Comparison of ENCODE assay signal across 11 cellular contexts in the genomic region with DNA sequence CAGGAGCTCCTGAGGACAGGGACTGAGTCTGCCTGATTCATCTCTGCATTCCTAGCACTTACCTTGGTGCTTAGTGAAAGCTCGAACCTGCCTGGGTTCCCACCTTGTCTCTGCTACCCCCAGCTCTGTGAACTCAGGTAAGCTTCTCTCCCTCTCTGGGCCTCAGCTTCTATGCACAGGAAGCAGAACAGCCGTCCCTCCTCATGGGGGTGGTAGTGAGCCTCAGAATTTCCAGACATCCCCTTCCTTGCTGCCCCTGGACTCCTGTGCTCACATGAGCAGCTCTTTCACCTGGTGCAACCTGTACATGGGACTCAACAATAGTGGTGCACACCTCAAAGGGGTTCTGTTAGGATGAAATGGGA. TPM values are rescaled to one million over a fixed set of nuclear protein-coding genes. Genes with fewer than 3 reads are reported as not detected.
A peak's percentile ranks its signal among the peaks of the same experiment; 100 is the strongest.
DNase-seq lines count a peak whose midpoint lies in the region; ATAC-seq and TF ChIP-seq lines count a peak whose summit lies in the region.
"Had no signal": no experiment of that assay in that cellular context is flagged by ENCODE, and none has a peak within 500 bp of the region (broad histone marks: within the 10 kb centered on the region; RNA-seq: fewer than 3 reads in every experiment).

No MANE protein-coding gene starts in this region.

- peak; percentile 16 for TF ChIP-seq CTCF in GM10248 (IDR thresholded peaks at IDR 0.05; ENCODE audit: control extremely low read depth, extremely low read depth, low read depth, missing control alignments)
- TF ChIP-seq CTCF in PC-3 (conservative IDR thresholded peaks at IDR 0.05; ENCODE audit: low read depth, low read length), result peak; percentile 41; the same call in 1 of the 2 replicates
- TF ChIP-seq CTCF in cardiac muscle cell (IDR thresholded peaks at IDR 0.05; ENCODE audit: low read depth, low read length), result peak; percentile 17

- no peaks in the 10 kb centered on the region for H3K9me2 ChIP-seq in PC-3 (replicated peaks; ENCODE audit: low read length)

- intact Hi-C loops in PC-3 (cut with micrococcal nuclease), result no loop called here

- no peak overlapping the region for H3K4me2 ChIP-seq in PC-3 (ENCODE audit: low read length)

- POLR2A ChIA-PET in GM10248 (lab: Yijun Ruan, JAX), result no interaction called here
- POLR2A ChIA-PET in PC-3 (lab: Charles Lee; ENCODE audit: unreplicated experiment), result no interaction called here

- H3K9me3 ChIP-seq in PC-3 (ENCODE audit: low read length) (no peaks in the 10 kb centered on the region), cardiac muscle cell (ENCODE audit: low read depth) (no peaks in the 10 kb centered on the region)

- ATAC-seq in PC-3 (no peak), HG03039 (IDR thresholded peaks at IDR 0.05; ENCODE audit: unreplicated experiment) (no peak), GM21576 (IDR thresholded peaks at IDR 0.05; ENCODE audit: unreplicated experiment) (no peak)

- H3K4me3 ChIP-seq in PC-3 (ENCODE audit: low read length), result no peak overlapping the region
- no peak overlapping the region for H3K4me3 ChIP-seq in cardiac muscle cell
- no peak overlapping the region for H3K4me3 ChIP-seq in rectal smooth muscle tissue (ENCODE audit: low read length)
- H3K4me3 ChIP-seq: tibial nerve had no signal

- no peak overlapping the region for H2AFZ ChIP-seq in PC-3 (ENCODE audit: low read length)

- no peaks in the 10 kb centered on the region for H3K36me3 ChIP-seq in PC-3 (ENCODE audit: low read depth, low read length)
- H3K36me3 ChIP-seq in cardiac muscle cell, result no peaks in the 10 kb centered on the region
- H3K36me3 ChIP-seq in rectal smooth muscle tissue (ENCODE audit: control insufficient read depth, insufficient read depth, low read length), result no peaks in the 10 kb centered on the region
- H3K36me3 ChIP-seq: tibial nerve had no signal

- H4K20me1 ChIP-seq in PC-3 (ENCODE audit: low read length), result no peaks in the 10 kb centered on the region

- H3K79me2 ChIP-seq in PC-3 (ENCODE audit: low read length), result no peaks in the 10 kb centered on the region

- H3K9ac ChIP-seq in PC-3 (ENCODE audit: low read length) (no peak overlapping the region), rectal smooth muscle tissue (ENCODE audit: low read length) (no peak overlapping the region)

- CTCF ChIA-PET in GM10248 (lab: Yijun Ruan, JAX) (interaction anchor here (1.4 kb wide), 1 partner anchor 82 kb away, joined by 5 read pairs; no protein-coding TSS in a partner anchor), PC-3 (lab: Charles Lee) (no interaction called here)

- no peak for DNase-seq in GM10248 (ENCODE audit: extremely low spot score)
- DNase-seq in PC-3, result peak; percentile 17
- no peak for DNase-seq in cardiac muscle cell (ENCODE audit: low read depth in 1 of 2, low spot score in 1 of 2)
- DNase-seq in hypothalamus (lab: John Stamatoyannopoulos, UW), result no peak
- DNase-seq in globus pallidus (ENCODE audit: low spot score), result no peak
- DNase-seq: activated B cell treated with CpG ODN at 0.5 μM for 24 hours, DMS153 had no signal

- H3K4me1 ChIP-seq in PC-3 (ENCODE audit: insufficient read depth, low read length) (peaks cover 16% of the 10 kb centered on the region), cardiac muscle cell (ENCODE audit: low read depth) (peaks cover 20% of the 10 kb centered on the region), rectal smooth muscle tissue (ENCODE audit: control insufficient read depth, insufficient read depth, low read length) (peaks cover 12% of the 10 kb centered on the region)

- H3F3A ChIP-seq in PC-3 (ENCODE audit: low read length, unreplicated experiment), result no peaks in the 10 kb centered on the region

- no peaks in the 10 kb centered on the region for H3K27me3 ChIP-seq in PC-3 (ENCODE audit: low read length)
- no peaks in the 10 kb centered on the region for H3K27me3 ChIP-seq in cardiac muscle cell
- H3K27me3 ChIP-seq in rectal smooth muscle tissue (ENCODE audit: control insufficient read depth, insufficient read depth, low read length), result no peaks in the 10 kb centered on the region
- H3K27me3 ChIP-seq: tibial nerve had no signal

- no peak overlapping the region for H3K27ac ChIP-seq in PC-3 (ENCODE audit: low read length)
- peak overlapping the region; percentile 45 for H3K27ac ChIP-seq in cardiac muscle cell
- peak overlapping the region; percentile 78 for H3K27ac ChIP-seq in rectal smooth muscle tissue (ENCODE audit: low read depth, low read length)

- no TSS peak for BruUV-seq in PC-3 (replicated peaks; lab: Mats Ljungman, UMichigan)

RNA-seq across cellular contexts. Expression of a gene that starts 50.8 kb away (rescaled TPM):
- total RNA-seq in PC-3 (2014; rRNA removed) (2.8 and 4.0 TPM in 2 replicates), cardiac muscle cell (8.9 and 15.7 TPM in 2 replicates)
- polyA plus RNA-seq in cardiac muscle cell, result 6.9 and 17.4 TPM in 2 replicates
- total RNA-seq: activated B cell treated with CpG ODN at 0.5 μM for 24 hours had no signal
